In the genomic region with DNA sequence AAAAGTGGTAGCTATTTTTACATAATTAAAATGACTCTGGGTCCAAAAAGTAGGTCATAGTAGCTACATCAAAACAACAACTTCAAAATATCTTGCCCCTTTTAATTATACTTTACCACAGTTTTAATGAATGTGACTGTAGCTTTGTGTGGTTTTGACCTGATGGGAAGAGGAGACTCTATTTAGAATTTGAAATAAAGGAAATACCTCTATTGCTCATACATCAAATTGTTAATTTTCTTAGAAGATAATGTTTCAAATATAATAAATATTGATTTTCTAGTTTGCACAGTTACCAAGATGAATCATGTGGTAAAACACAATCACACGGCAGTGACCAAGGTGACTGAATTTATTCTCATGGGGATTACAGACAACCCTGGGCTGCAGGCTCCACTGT, we compare ENCODE assay signal across 40 cellular contexts. TPM values are rescaled to one million over a fixed set of nuclear protein-coding genes. Genes with fewer than 3 reads are reported as not detected.
"Had no signal": no experiment of that assay in that cellular context is flagged by ENCODE, and none has a peak within 500 bp of the region (broad histone marks: within the 10 kb centered on the region; RNA-seq: fewer than 3 reads in every experiment).

Gene OR8K1, plus strand, starts transcription at position 301 of the 400 bp plus-strand sequence. Its CDS starts 0 bp downstream, at position 301.

- H3K9me3 ChIP-seq: adrenal gland, ascending aorta, body of pancreas, breast epithelium had no signal

- FAIRE-seq: astrocyte, bronchial epithelial cell had no signal

- H3K27ac ChIP-seq: adrenal gland, ascending aorta, body of pancreas, brain microvascular endothelial cell, breast epithelium, cardiac muscle cell had no signal

- H3K36me3 ChIP-seq: adrenal gland, ascending aorta, brain microvascular endothelial cell, breast epithelium, cardiac muscle cell had no signal

- H3K4me1 ChIP-seq: adrenal gland, ascending aorta, body of pancreas, breast epithelium had no signal

- DNase-seq: activated effector memory CD4-positive, alpha-beta T cell treated with anti-CD3 and anti-CD28 coated beads, Interleukin-2, amount 50 U/mL, for 16 hours; activated effector memory CD4-positive, alpha-beta T cell treated with Interleukin-2 at 50 U/mL for 16 hours; activated gamma-delta T cell; activated gamma-delta T cell treated with Interleukin-2 at 50 U/mL for 16 hours; activated naive CD4-positive, alpha-beta T cell; activated naive CD4-positive, alpha-beta T cell treated with anti-CD3 and anti-CD28 coated beads for 36 hours; activated naive CD4-positive, alpha-beta T cell treated with anti-CD3 and anti-CD28 coated beads, Interleukin-2, amount 10 ng/mL, durations not matched to agents 7 days and 5 days; activated naive CD4-positive, alpha-beta T cell treated with anti-CD3 and anti-CD28 coated beads, Interleukin-2, amount 50 U/mL, for 16 hours; activated naive CD4-positive, alpha-beta T cell treated with Interleukin-2 at 50 U/mL for 16 hours; activated naive CD8-positive, alpha-beta T cell treated with anti-CD3 and anti-CD28 coated beads for 36 hours; activated naive CD8-positive, alpha-beta T cell treated with anti-CD3 and anti-CD28 coated beads, Interleukin-2, amount 10 ng/mL, durations not matched to agents 7 days and 5 days; activated naive CD8-positive, alpha-beta T cell treated with anti-CD3 and anti-CD28 coated beads, Interleukin-2, amount 50 U/mL, for 24 hours; activated T-cell treated with anti-CD3 and anti-CD28 coated beads, Interleukin-2, amount 50 U/mL, for 1 hour; activated T-cell treated with anti-CD3 and anti-CD28 coated beads, Interleukin-2, amount 50 U/mL, for 24 hours; activated T-cell treated with anti-CD3 and anti-CD28 coated beads, Interleukin-2, amount 50 U/mL, for 4 hours; activated T-cell treated with anti-CD3 and anti-CD28 coated beads, Interleukin-2, amount 50 U/mL, for 48 hours; activated T-cell treated with anti-CD3 and anti-CD28 coated beads, Interleukin-2, amount 50 U/mL, for 72 hours; adrenal gland; amniotic stem cell; amygdala; anterior cingulate cortex; aorta; body of pancreas; brain microvascular endothelial cell; caudate nucleus; central memory CD4-positive, alpha-beta T cell; cerebellar nuclear complex had no signal

- H3K4me3 ChIP-seq: adrenal gland, ascending aorta, body of pancreas, breast epithelium, cardiac muscle cell had no signal

RNA-seq across cellular contexts. Expression of gene OR8K1, which starts in this region (rescaled TPM):
- total RNA-seq: activated naive CD4-positive, alpha-beta T cell treated with anti-CD3 and anti-CD28 coated beads for 36 hours; activated naive CD4-positive, alpha-beta T cell treated with anti-CD3 and anti-CD28 coated beads, Interleukin-2, amount 50 U/mL, for 72 hours; activated naive CD8-positive, alpha-beta T cell treated with anti-CD3 and anti-CD28 coated beads for 36 hours; activated naive CD8-positive, alpha-beta T cell treated with anti-CD3 and anti-CD28 coated beads, Interleukin-2, amount 10 ng/mL, durations not matched to agents 7 days and 5 days; activated T-cell treated with anti-CD3 and anti-CD28 coated beads, Interleukin-2, amount 50 U/mL, for 4 hours; activated T-cell treated with anti-CD3 and anti-CD28 coated beads, Interleukin-2, amount 50 U/mL, for 72 hours; activated T-helper 1 cell treated with anti-CD3 and anti-CD28 coated beads, Interleukin-12 subunit alpha, Interleukin-12 subunit beta, Interleukin-2, Interleukin-4 antibody, amounts not matched to agents 30 ng/mL and 10 ng/mL and 1 ng/mL, durations not matched to agents 14 hours and 24 hours and 36 hours; activated T-helper 17 cell treated with anti-CD3 and anti-CD28 coated beads, Interleukin-2, amount 50 U/mL, for 72 hours; activated T-helper 2 cell treated with anti-CD3 and anti-CD28 coated beads, Interferon-gamma antibody, Interleukin-2, Interleukin-4, amounts not matched to agents 10 μg/mL and 5 μg/mL and 100 μg/mL, durations not matched to agents 14 hours and 24 hours and 36 hours; adrenal gland; aorta; ascending aorta; astrocyte; body of pancreas; breast epithelium; bronchial epithelial cell; cardiac muscle cell; cardiac septum; cerebellum; chondrocyte had no signal
- polyA plus RNA-seq: adipose tissue, adrenal gland, aorta, cardiac muscle cell had no signal
